8 cellular contexts compared by ENCODE assay signal in genomic region chr11:121467965-121468364, GRCh38.
A peak's percentile ranks its signal among the peaks of the same experiment; 100 is the strongest.
DNase-seq lines count a peak whose midpoint lies in the region; ATAC-seq lines count a peak whose summit lies in the region.

No MANE protein-coding gene starts in this region.

- H3K27ac Mint-ChIP-seq in stimulated activated memory B cell treated with anti-CD40 and anti-IgM and Interleukin-4, amounts not matched to agents 10 μg/mL and 1 μg/mL and 100 μg/mL, for 72 hours: peak overlapping the region; percentile 44

- peaks cover 73% of the 10 kb centered on the region for H3K4me1 Mint-ChIP-seq in stimulated activated memory B cell treated with anti-CD40 and anti-IgM and Interleukin-4, amounts not matched to agents 10 μg/mL and 1 μg/mL and 100 μg/mL, for 72 hours

- ATAC-seq in HG03139 (IDR thresholded peaks at IDR 0.05; ENCODE audit: unreplicated experiment): peak; percentile 51
- peak; percentile 92 for ATAC-seq in stimulated activated memory B cell treated with anti-CD40 and anti-IgM and Interleukin-4, amounts not matched to agents 10 μg/mL and 1 μg/mL and 100 μg/mL, for 72 hours

- H3K36me3 Mint-ChIP-seq in stimulated activated memory B cell treated with anti-CD40 and anti-IgM and Interleukin-4, amounts not matched to agents 10 μg/mL and 1 μg/mL and 100 μg/mL, for 72 hours: peaks cover 10% of the 10 kb centered on the region

- H3K9me3 Mint-ChIP-seq in stimulated activated memory B cell treated with anti-CD40 and anti-IgM and Interleukin-4, amounts not matched to agents 10 μg/mL and 1 μg/mL and 100 μg/mL, for 72 hours: no peaks in the 10 kb centered on the region

- no peaks in the 10 kb centered on the region for H3K27me3 Mint-ChIP-seq in stimulated activated memory B cell treated with anti-CD40 and anti-IgM and Interleukin-4, amounts not matched to agents 10 μg/mL and 1 μg/mL and 100 μg/mL, for 72 hours

- peak overlapping the region; percentile 2 for H3K4me3 Mint-ChIP-seq in stimulated activated memory B cell treated with anti-CD40 and anti-IgM and Interleukin-4, amounts not matched to agents 10 μg/mL and 1 μg/mL and 100 μg/mL, for 72 hours

- DNase-seq in GM19238 (ENCODE audit: insufficient read length, low spot score): peak; percentile 50
- peak; percentile 79 to 88 for DNase-seq in activated CD4-positive, alpha-beta T cell treated with anti-CD3 and anti-CD28 coated beads, Interleukin-2, amount 50 U/mL, for 48 hours
- peak; percentile 47 for DNase-seq in germinal center (ENCODE audit: low spot score)
- DNase-seq in UCSD-AML1 (lab: John Stamatoyannopoulos, UW; ENCODE audit: unreplicated experiment): no peak
- DNase-seq in HUDEP-2 (lab: John Stamatoyannopoulos, UW; ENCODE audit: unreplicated experiment in 76 of 76): no peak
- DNase-seq in HPDE6-E6E7 (ENCODE audit: extremely low spot score): no peak

Comparison
In these comparisons a context has a peak if more than half of its experiments do, and no peak if none do; other contexts are left out.
1. DNase-seq: peak in GM19238 (single experiment), activated CD4-positive, alpha-beta T cell treated with anti-CD3 and anti-CD28 coated beads, Interleukin-2, amount 50 U/mL, for 48 hours (2 of 2) and germinal center (single experiment); none in UCSD-AML1 (single experiment), HUDEP-2 (0 of 76) and HPDE6-E6E7 (single experiment).